8 cellular contexts compared by ENCODE assay signal in the genomic region with DNA sequence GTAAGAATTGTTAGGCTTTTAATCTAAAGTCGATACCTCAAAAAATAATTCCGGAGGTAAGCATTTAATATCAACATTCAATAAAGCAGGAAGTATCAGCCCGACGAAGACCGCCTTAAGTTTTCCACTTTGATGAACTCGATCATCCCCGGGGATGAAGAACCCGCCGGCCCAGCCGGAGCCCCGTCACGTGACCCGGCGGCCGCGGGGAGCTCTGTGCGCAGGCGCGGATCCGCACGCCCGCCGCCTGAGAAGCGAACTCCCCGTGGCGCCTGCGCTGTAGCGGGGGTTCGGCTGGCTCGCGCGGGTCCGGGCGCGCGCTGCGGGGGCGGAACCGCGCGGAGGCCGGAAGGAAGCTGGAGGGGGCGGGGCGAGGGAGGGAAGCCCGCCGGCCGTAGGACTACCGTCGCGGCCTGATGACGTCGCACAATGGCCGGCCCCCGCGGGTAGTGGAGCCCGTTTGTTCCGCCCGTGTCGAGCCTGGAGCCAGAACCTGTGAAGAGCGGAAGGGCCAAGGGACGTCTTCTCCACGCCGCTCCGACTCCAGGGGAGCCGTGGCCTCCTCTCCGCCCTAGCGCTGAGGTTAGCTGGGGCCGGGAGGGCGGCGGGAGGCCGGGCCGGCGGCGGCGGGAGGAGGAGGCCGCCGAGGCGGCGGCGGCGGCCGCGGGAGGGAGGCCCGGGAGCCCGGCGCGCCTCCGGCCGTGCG. TPM values are rescaled to one million over a fixed set of nuclear protein-coding genes. Genes with fewer than 3 reads are reported as not detected.
A peak's percentile ranks its signal among the peaks of the same experiment; 100 is the strongest.
DNase-seq lines count a peak whose midpoint lies in the region; ATAC-seq, FAIRE-seq and TF ChIP-seq lines count a peak whose summit lies in the region.

A gene (plus strand): TSS at position 419 of the 706 bp plus-strand sequence. CDS start 6,721 bp downstream, outside the sequence.

- DNase-seq in GM10266 (ENCODE audit: extremely low spot score), result peak; percentile 100
- DNase-seq in NCI-H1417 treated with DMSO at 0.1 percent for 48 hours (lab: John Stamatoyannopoulos, UW), result peak; percentile 67
- DNase-seq in SW 1271 (lab: John Stamatoyannopoulos, UW), result peak; percentile 82 to 91
- peak; percentile 95 for DNase-seq in activated naive CD8-positive, alpha-beta T cell treated with anti-CD3 and anti-CD28 coated beads, Interleukin-2, amount 50 U/mL, for 16 hours (ENCODE audit: low read depth, low spot score)
- DNase-seq in Right ventricle myocardium superior, result peak; percentile 98
- peak; percentile 94 to 100 (median 98) for DNase-seq in pancreas
- peak; percentile 92 to 98 for DNase-seq in tibial artery

- H3K4me1 ChIP-seq in pancreas (peaks cover 12 to 19% (median 13%) of the 10 kb centered on the region in 3 donors), tibial artery (peaks cover 0 to 30% (median 23%) of the 10 kb centered on the region in 4 donors)

- no peak for FAIRE-seq in pancreas (lab: Jason Lieb, UNC)

- 0 to 1% methylated on average over 44 to 90 of the region's 90 CpGs for WGBS in pancreas, 2 donors

- H3K27ac ChIP-seq in pancreas, result peak within 1 kb of the TSS in 3 of 4 donors; percentile 58 to 62 (median 62)
- peak within 1 kb of the TSS; percentile 69 to 81 for H3K27ac ChIP-seq in tibial artery

- H3K36me3 ChIP-seq in pancreas (no peaks in the 10 kb centered on the region), tibial artery (peaks cover 0 to 15% (median 9%) of the 10 kb centered on the region in 3 donors)

- ATAC-seq in HG02759 (IDR thresholded peaks at IDR 0.05; ENCODE audit: unreplicated experiment), result peak; percentile 88
- peak; percentile 100 for ATAC-seq in Right ventricle myocardium superior (ENCODE audit: poor library complexity)
- ATAC-seq in pancreas, result peak; percentile 98 to 100 (median 99)

- intact Hi-C loops in Right ventricle myocardium superior (cut with DNase I) (no loop called here), pancreas (cut with DNase I) (loop anchor here in 1 of 3 donors (10.0 kb wide), 1 partner anchor 125 kb away; no protein-coding TSS in a partner anchor), tibial artery (cut with DNase I; ENCODE audit: low total_unique reads) (loop anchor here (5.0 to 10.0 kb wide), 2 partner anchors 245 to 613 kb away; a partner anchor contains a TSS)

- TF ChIP-seq CTCF in GM10266 (IDR thresholded peaks at IDR 0.05; ENCODE audit: control insufficient read depth, insufficient read depth, low read depth, missing control alignments) (no peak), pancreas (IDR thresholded peaks at IDR 0.05) (no peak), tibial artery (IDR thresholded peaks at IDR 0.05) (no peak)

- H3K27me3 ChIP-seq in pancreas (no peaks in the 10 kb centered on the region), tibial artery (no peaks in the 10 kb centered on the region)

- peak within 1 kb of the TSS; percentile 72 to 94 (median 87) for H3K4me3 ChIP-seq in pancreas
- peak within 1 kb of the TSS; percentile 74 to 91 for H3K4me3 ChIP-seq in tibial artery

- H3K9me3 ChIP-seq in pancreas, result no peaks in the 10 kb centered on the region
- no peaks in the 10 kb centered on the region for H3K9me3 ChIP-seq in tibial artery

RNA-seq across cellular contexts. Expression of the gene that starts here (rescaled TPM):
- total RNA-seq in Right ventricle myocardium superior (23.5 TPM), pancreas (10 to 100 TPM; 12.2 to 19.6 (median 16.6) TPM)
- polyA plus RNA-seq in pancreas, result 10 to 100 TPM; 19.1 to 27.6 TPM

Comparison
In these comparisons a context has a peak if more than half of its experiments do, and no peak if none do; other contexts are left out.
1. Peak in every context shown above with its lines: DNase-seq, ATAC-seq, H3K4me3 ChIP-seq and H3K27ac ChIP-seq.